ENCODE assay signal across 17 cellular contexts in the genomic region with DNA sequence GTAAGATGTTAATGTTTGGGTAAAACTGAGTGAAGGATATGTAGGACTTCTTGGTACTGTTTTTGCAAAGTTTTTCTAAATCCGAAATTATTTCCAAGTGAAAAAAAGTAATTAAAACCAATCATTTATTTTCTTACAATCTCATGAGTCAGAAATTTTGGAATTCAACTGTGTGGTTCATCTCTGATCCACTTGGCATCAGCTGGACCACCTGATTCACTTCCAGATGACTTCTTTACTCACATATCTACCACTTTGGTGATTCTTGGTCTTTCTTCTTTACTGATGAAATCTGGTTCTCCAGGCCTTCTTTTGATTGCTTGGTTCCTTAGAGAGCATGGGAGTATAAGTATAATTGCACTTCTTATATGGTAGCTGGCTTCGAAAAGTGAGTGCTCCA.
DNase-seq lines count a peak whose midpoint lies in the region; ATAC-seq, FAIRE-seq and TF ChIP-seq lines count a peak whose summit lies in the region.
"Had no signal": no experiment of that assay in that cellular context is flagged by ENCODE, and none has a peak within 500 bp of the region (broad histone marks: within the 10 kb centered on the region; RNA-seq: fewer than 3 reads in every experiment).

No MANE protein-coding gene starts in this region.

- no peak overlapping the region for H3K4me3 Mint-ChIP-seq in astrocyte (ENCODE audit: unreplicated experiment)
- H3K4me3 Mint-ChIP-seq in activated CD8-positive, alpha-beta T cell treated with anti-CD3 and anti-CD28 coated beads for 36 hours = no peak overlapping the region
- H3K4me3 Mint-ChIP-seq: CD4-positive, alpha-beta memory T cell had no signal

- no peaks in the 10 kb centered on the region for H3K36me3 Mint-ChIP-seq in astrocyte (ENCODE audit: low read depth, unreplicated experiment)
- no peaks in the 10 kb centered on the region for H3K36me3 Mint-ChIP-seq in activated CD8-positive, alpha-beta T cell treated with anti-CD3 and anti-CD28 coated beads for 36 hours (ENCODE audit: low read depth)
- H3K36me3 Mint-ChIP-seq: CD4-positive, alpha-beta memory T cell had no signal

- peaks cover 11% of the 10 kb centered on the region for H3K4me1 Mint-ChIP-seq in astrocyte (ENCODE audit: low read depth, unreplicated experiment)
- H3K4me1 Mint-ChIP-seq in activated CD8-positive, alpha-beta T cell treated with anti-CD3 and anti-CD28 coated beads for 36 hours (ENCODE audit: low read depth) = peaks cover 5% of the 10 kb centered on the region

- no peak for TF ChIP-seq CTCF in astrocyte (IDR thresholded peaks at IDR 0.05; ENCODE audit: insufficient read depth, low read depth, low read length)
- TF ChIP-seq CTCF in activated CD8-positive, alpha-beta T cell treated with anti-CD3 and anti-CD28 coated beads for 36 hours (IDR thresholded peaks at IDR 0.05) = no peak

- H2AFZ ChIP-seq in astrocyte (ENCODE audit: low read depth, low read length) = no peak overlapping the region

- H4K20me1 ChIP-seq in astrocyte (ENCODE audit: insufficient read depth, low read length) = no peaks in the 10 kb centered on the region

- H3K27ac ChIP-seq in astrocyte (ENCODE audit: low read depth, low read length) = no peak overlapping the region
- H3K27ac ChIP-seq: C4-2B had no signal

- intact Hi-C loops in activated CD8-positive, alpha-beta T cell treated with anti-CD3 and anti-CD28 coated beads for 36 hours (cut with micrococcal nuclease) = loop anchor here (5.0 kb wide), 1 partner anchor 488 kb away; no protein-coding TSS in a partner anchor

- no peak for FAIRE-seq in astrocyte (lab: Jason Lieb, UNC)
- FAIRE-seq: A204.1, GM12891, H1, HepG2, HTR-8/SVneo had no signal

- H3K4me1 ChIP-seq in astrocyte (ENCODE audit: insufficient read depth, low read length) = no peaks in the 10 kb centered on the region
- H3K4me1 ChIP-seq: HAP-1 had no signal

- H3K27ac Mint-ChIP-seq in astrocyte (ENCODE audit: unreplicated experiment) = no peak overlapping the region
- no peak overlapping the region for H3K27ac Mint-ChIP-seq in activated CD8-positive, alpha-beta T cell treated with anti-CD3 and anti-CD28 coated beads for 36 hours
- H3K27ac Mint-ChIP-seq: CD4-positive, alpha-beta memory T cell had no signal

- ATAC-seq in activated CD8-positive, alpha-beta T cell treated with anti-CD3 and anti-CD28 coated beads for 36 hours = no peak
- ATAC-seq: HepG2 had no signal

- H3K79me2 ChIP-seq in astrocyte (ENCODE audit: insufficient read depth, low read length) = no peaks in the 10 kb centered on the region

- no peaks in the 10 kb centered on the region for H3K9me3 Mint-ChIP-seq in astrocyte (ENCODE audit: unreplicated experiment)
- H3K9me3 Mint-ChIP-seq in activated CD8-positive, alpha-beta T cell treated with anti-CD3 and anti-CD28 coated beads for 36 hours = no peaks in the 10 kb centered on the region
- H3K9me3 Mint-ChIP-seq: CD4-positive, alpha-beta memory T cell had no signal

- no peak overlapping the region for H3K9ac ChIP-seq in astrocyte (ENCODE audit: low read length)

- POLR2A ChIA-PET in activated CD8-positive, alpha-beta T cell treated with anti-CD3 and anti-CD28 coated beads for 36 hours (lab: Charles Lee) = no interaction called here

- no peak overlapping the region for H3K4me3 ChIP-seq in astrocyte (ENCODE audit: insufficient read depth, low read depth, low read length)
- H3K4me3 ChIP-seq: HAP-1 had no signal

- no peak overlapping the region for H3K4me2 ChIP-seq in astrocyte (ENCODE audit: low read length)

- DNase-seq in GM03348 (ENCODE audit: low spot score) (peak; percentile 5), astrocyte (ENCODE audit: low read depth) (peak; percentile 8), fibroblast of peridontal ligament (ENCODE audit: extremely low read depth) (peak; percentile 30), stromal cell of bone marrow (ENCODE audit: low read depth) (peak; percentile 18), SIG-M5 (lab: John Stamatoyannopoulos, UW) (no peak)
- no peak for DNase-seq in stimulated activated CD4-positive, alpha-beta T cell treated with anti-CD3 and anti-CD28 coated beads, Interleukin-12 subunit alpha, Interleukin-12 subunit beta, amount 100 ng/mL, for 4 hours
- DNase-seq in activated CD8-positive, alpha-beta T cell treated with anti-CD3 and anti-CD28 coated beads for 36 hours = no peak
- DNase-seq: BE2C; CD4-positive, alpha-beta memory T cell; COR-L47 had no signal

- H3K27me3 ChIP-seq in astrocyte (ENCODE audit: insufficient read depth, low read length) = no peaks in the 10 kb centered on the region
- H3K27me3 ChIP-seq: BE2C had no signal

- no peaks in the 10 kb centered on the region for H3K9me3 ChIP-seq in astrocyte (ENCODE audit: insufficient read depth, low read depth, low read length)
- H3K9me3 ChIP-seq: BE2C, HAP-1 had no signal

- CTCF ChIA-PET in activated CD8-positive, alpha-beta T cell treated with anti-CD3 and anti-CD28 coated beads for 36 hours (lab: Charles Lee) = interaction anchor here (0.8 to 7.8 kb wide), 6 partner anchors 21 to 493 kb away, joined by 3 to 71 read pairs (median 3); no protein-coding TSS in a partner anchor

- no peaks in the 10 kb centered on the region for H3K36me3 ChIP-seq in astrocyte (ENCODE audit: insufficient read depth, low read length)
- H3K36me3 ChIP-seq: BE2C, HAP-1 had no signal

- no peaks in the 10 kb centered on the region for H3K27me3 Mint-ChIP-seq in astrocyte (ENCODE audit: low read depth, unreplicated experiment)
- no peaks in the 10 kb centered on the region for H3K27me3 Mint-ChIP-seq in activated CD8-positive, alpha-beta T cell treated with anti-CD3 and anti-CD28 coated beads for 36 hours
- H3K27me3 Mint-ChIP-seq: CD4-positive, alpha-beta memory T cell had no signal

Comparison
In these comparisons a context has a peak if more than half of its experiments do, and no peak if none do; other contexts are left out.
1. DNase-seq: peak in GM03348 (single experiment), astrocyte (single experiment), fibroblast of peridontal ligament (single experiment) and stromal cell of bone marrow (single experiment); none in stimulated activated CD4-positive, alpha-beta T cell treated with anti-CD3 and anti-CD28 coated beads, Interleukin-12 subunit alpha, Interleukin-12 subunit beta, amount 100 ng/mL, for 4 hours (single experiment), activated CD8-positive, alpha-beta T cell treated with anti-CD3 and anti-CD28 coated beads for 36 hours (single experiment) and SIG-M5 (single experiment).